ENCODE assay signal across 1 cellular context in genomic region chr20:46683939-46684750, GRCh38.
TF ChIP-seq lines count a peak whose summit lies in the region.

No MANE protein-coding gene starts in this region.

TF ChIP-seq in HepG2, 621 proteins besides CTCF, POLR2A, EP300 and RAD21 (continued from another document):
- TF ChIP-seq ZNF687 (CRISPR knock-in tag; IDR thresholded peaks at IDR 0.05) (peak; percentile 41), ZNF597 (CRISPR knock-in tag; IDR thresholded peaks at IDR 0.05) (no peak), MAZ (IDR thresholded peaks at IDR 0.05; ENCODE audit: borderline replicate concordance, low read depth, low read length) (no peak), MAZ (CRISPR knock-in tag; IDR thresholded peaks at IDR 0.05; ENCODE audit: low read depth) (no peak), TRIM24 (CRISPR knock-in tag; IDR thresholded peaks at IDR 0.05) (no peak), BRCA1 (CRISPR knock-in tag; IDR thresholded peaks at IDR 0.05) (no peak), AGO2 (optimal IDR thresholded peaks at IDR 0.05; ENCODE audit: low read depth, low read length) (peak; percentile 32), SOX13 (IDR thresholded peaks at IDR 0.05) (no peak), SOX13 (CRISPR knock-in tag; conservative IDR thresholded peaks at IDR 0.05 in 1 of 2, IDR thresholded peaks at IDR 0.05 in 1 of 2) (0 out of 4 replicates have a peak, but pooled peaks of 1 of the 2 experiments have one; percentile 16), CBX1 (IDR thresholded peaks at IDR 0.05; ENCODE audit: low read depth) (no peak)
- TF ChIP-seq, protein P1, sequence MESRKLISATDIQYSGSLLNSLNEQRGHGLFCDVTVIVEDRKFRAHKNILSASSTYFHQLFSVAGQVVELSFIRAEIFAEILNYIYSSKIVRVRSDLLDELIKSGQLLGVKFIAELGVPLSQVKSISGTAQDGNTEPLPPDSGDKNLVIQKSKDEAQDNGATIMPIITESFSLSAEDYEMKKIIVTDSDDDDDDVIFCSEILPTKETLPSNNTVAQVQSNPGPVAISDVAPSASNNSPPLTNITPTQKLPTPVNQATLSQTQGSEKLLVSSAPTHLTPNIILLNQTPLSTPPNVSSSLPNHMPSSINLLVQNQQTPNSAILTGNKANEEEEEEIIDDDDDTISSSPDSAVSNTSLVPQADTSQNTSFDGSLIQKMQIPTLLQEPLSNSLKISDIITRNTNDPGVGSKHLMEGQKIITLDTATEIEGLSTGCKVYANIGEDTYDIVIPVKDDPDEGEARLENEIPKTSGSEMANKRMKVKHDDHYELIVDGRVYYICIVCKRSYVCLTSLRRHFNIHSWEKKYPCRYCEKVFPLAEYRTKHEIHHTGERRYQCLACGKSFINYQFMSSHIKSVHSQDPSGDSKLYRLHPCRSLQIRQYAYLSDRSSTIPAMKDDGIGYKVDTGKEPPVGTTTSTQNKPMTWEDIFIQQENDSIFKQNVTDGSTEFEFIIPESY (CRISPR knock-in tag; IDR thresholded peaks at IDR 0.05): no peak
